12 cellular contexts compared by ENCODE assay signal in genomic region chr1:14826172-14826636, GRCh38.
DNase-seq lines count a peak whose midpoint lies in the region; ATAC-seq, FAIRE-seq and TF ChIP-seq lines count a peak whose summit lies in the region.
"Had no signal": no experiment of that assay in that cellular context is flagged by ENCODE, and none has a peak within 500 bp of the region (broad histone marks: within the 10 kb centered on the region; RNA-seq: fewer than 3 reads in every experiment).

No MANE protein-coding gene starts in this region.

- no peaks in the 10 kb centered on the region for H3K4me1 Mint-ChIP-seq in natural killer cell
- no peaks in the 10 kb centered on the region for H3K4me1 Mint-ChIP-seq in naive thymus-derived CD8-positive, alpha-beta T cell
- no peaks in the 10 kb centered on the region for H3K4me1 Mint-ChIP-seq in activated CD8-positive, alpha-beta T cell treated with anti-CD3 and anti-CD28 coated beads, Interleukin-2, amount 10 ng/mL, durations not matched to agents 7 days and 5 days (ENCODE audit: low read depth)

- H3K9ac ChIP-seq in BLaER1 treated with 17β-estradiol and CSF1 and Interleukin-3, amounts not matched to agents 10 nM and 100 nM = no peak overlapping the region

- H4K20me1 ChIP-seq in BLaER1 treated with 17β-estradiol and CSF1 and Interleukin-3, amounts not matched to agents 10 nM and 100 nM = no peaks in the 10 kb centered on the region

- H3K27ac Mint-ChIP-seq in natural killer cell = no peak overlapping the region
- no peak overlapping the region for H3K27ac Mint-ChIP-seq in naive thymus-derived CD8-positive, alpha-beta T cell
- H3K27ac Mint-ChIP-seq in activated CD8-positive, alpha-beta T cell treated with anti-CD3 and anti-CD28 coated beads, Interleukin-2, amount 10 ng/mL, durations not matched to agents 7 days and 5 days = no peak overlapping the region

- no peaks in the 10 kb centered on the region for H3K9me3 Mint-ChIP-seq in natural killer cell
- peaks cover 0 to 4% (median 0%) of the 10 kb centered on the region in 9 donors for H3K9me3 Mint-ChIP-seq in naive thymus-derived CD8-positive, alpha-beta T cell
- H3K9me3 Mint-ChIP-seq in activated CD8-positive, alpha-beta T cell treated with anti-CD3 and anti-CD28 coated beads, Interleukin-2, amount 10 ng/mL, durations not matched to agents 7 days and 5 days (ENCODE audit: insufficient read depth) = no peaks in the 10 kb centered on the region

- peaks cover 0 to 16% (median 8%) of the 10 kb centered on the region in 11 experiments; a peak in 12 of 22 replicates for H3K9me3 ChIP-seq in BLaER1 treated with 17β-estradiol and CSF1 and Interleukin-3, amounts not matched to agents 10 nM and 100 nM (replicated peaks in 1 of 11)
- H3K9me3 ChIP-seq: ascending aorta had no signal

- no peak overlapping the region for H3K4me3 Mint-ChIP-seq in natural killer cell
- no peak overlapping the region for H3K4me3 Mint-ChIP-seq in naive thymus-derived CD8-positive, alpha-beta T cell
- H3K4me3 Mint-ChIP-seq in activated CD8-positive, alpha-beta T cell treated with anti-CD3 and anti-CD28 coated beads, Interleukin-2, amount 10 ng/mL, durations not matched to agents 7 days and 5 days = no peak overlapping the region

- peak overlapping the region; percentile 1 to 43 (median 29); a peak in 12 of 22 replicates for H3K4me2 ChIP-seq in BLaER1 treated with 17β-estradiol and CSF1 and Interleukin-3, amounts not matched to agents 10 nM and 100 nM

- no peak for TF ChIP-seq CTCF in natural killer cell (IDR thresholded peaks at IDR 0.05)

- H3K36me3 Mint-ChIP-seq in natural killer cell = no peaks in the 10 kb centered on the region
- no peaks in the 10 kb centered on the region for H3K36me3 Mint-ChIP-seq in naive thymus-derived CD8-positive, alpha-beta T cell
- H3K36me3 Mint-ChIP-seq in activated CD8-positive, alpha-beta T cell treated with anti-CD3 and anti-CD28 coated beads, Interleukin-2, amount 10 ng/mL, durations not matched to agents 7 days and 5 days (ENCODE audit: low read depth) = no peaks in the 10 kb centered on the region

- H3K27me3 Mint-ChIP-seq in natural killer cell (ENCODE audit: low read depth in 2 of 2) = peaks cover 0 to 5% of the 10 kb centered on the region in 2 donors
- H3K27me3 Mint-ChIP-seq in naive thymus-derived CD8-positive, alpha-beta T cell = peaks cover 3 to 39% (median 6%) of the 10 kb centered on the region in 5 donors
- no peaks in the 10 kb centered on the region for H3K27me3 Mint-ChIP-seq in activated CD8-positive, alpha-beta T cell treated with anti-CD3 and anti-CD28 coated beads, Interleukin-2, amount 10 ng/mL, durations not matched to agents 7 days and 5 days (ENCODE audit: low read depth)

- no peak overlapping the region for H3K27ac ChIP-seq in BLaER1 treated with 17β-estradiol and CSF1 and Interleukin-3, amounts not matched to agents 10 nM and 100 nM
- H3K27ac ChIP-seq: ascending aorta had no signal

- ATAC-seq in natural killer cell = no peak
- no peak for ATAC-seq in GM18868 (IDR thresholded peaks at IDR 0.05; ENCODE audit: unreplicated experiment)
- no peak for ATAC-seq in naive thymus-derived CD8-positive, alpha-beta T cell
- ATAC-seq in activated CD8-positive, alpha-beta T cell treated with anti-CD3 and anti-CD28 coated beads, Interleukin-2, amount 10 ng/mL, durations not matched to agents 7 days and 5 days = no peak

- H3K27me3 ChIP-seq in BLaER1 treated with 17β-estradiol and CSF1 and Interleukin-3, amounts not matched to agents 10 nM and 100 nM = no peaks in the 10 kb centered on the region
- H3K27me3 ChIP-seq: ascending aorta had no signal

- H3K4me3 ChIP-seq in BLaER1 treated with 17β-estradiol and CSF1 and Interleukin-3, amounts not matched to agents 10 nM and 100 nM = no peak overlapping the region
- H3K4me3 ChIP-seq: ascending aorta had no signal

- CTCF ChIA-PET in activated CD8-positive, alpha-beta T cell treated with anti-CD3 and anti-CD28 coated beads, Interleukin-2, amount 10 ng/mL, durations not matched to agents 7 days and 5 days (lab: Charles Lee) = no interaction called here

- H3K4me1 ChIP-seq in BLaER1 treated with 17β-estradiol and CSF1 and Interleukin-3, amounts not matched to agents 10 nM and 100 nM = peaks cover 0 to 17% (median 12%) of the 10 kb centered on the region in 10 experiments; a peak in 12 of 20 replicates
- H3K4me1 ChIP-seq: ascending aorta had no signal

- POLR2A ChIA-PET in naive thymus-derived CD8-positive, alpha-beta T cell (lab: Charles Lee) = no interaction called here
- POLR2A ChIA-PET in activated CD8-positive, alpha-beta T cell treated with anti-CD3 and anti-CD28 coated beads, Interleukin-2, amount 10 ng/mL, durations not matched to agents 7 days and 5 days (lab: Charles Lee) = no interaction called here

- intact Hi-C loops in natural killer cell (cut with micrococcal nuclease) = no loop called here

- DNase-seq in NCI-H1694 (lab: John Stamatoyannopoulos, UW) (peak; percentile 72), occipital lobe (lab: John Stamatoyannopoulos, UW) (peak; percentile 15), natural killer cell (no peak)
- no peak for DNase-seq in naive thymus-derived CD8-positive, alpha-beta T cell
- DNase-seq in activated CD8-positive, alpha-beta T cell treated with anti-CD3 and anti-CD28 coated beads, Interleukin-2, amount 10 ng/mL, durations not matched to agents 7 days and 5 days = no peak
- DNase-seq: activated CD8-positive, alpha-beta memory T cell treated with anti-CD3 and anti-CD28 coated beads, Interleukin-2, amount 50 U/mL, for 4 hours; DMS 273 treated with DMSO at 0.1 percent for 48 hours; Kasumi-1 had no signal

- H3K36me3 ChIP-seq in BLaER1 treated with 17β-estradiol and CSF1 and Interleukin-3, amounts not matched to agents 10 nM and 100 nM = no peaks in the 10 kb centered on the region
- H3K36me3 ChIP-seq: ascending aorta had no signal

- FAIRE-seq in endometrium (lab: Jason Lieb, UNC) = peak; percentile 84

Comparison
In these comparisons a context has a peak if more than half of its experiments do, and no peak if none do; other contexts are left out.
1. DNase-seq: peak in NCI-H1694 (single experiment) and occipital lobe (single experiment); none in natural killer cell (single experiment), naive thymus-derived CD8-positive, alpha-beta T cell (0 of 10) and activated CD8-positive, alpha-beta T cell treated with anti-CD3 and anti-CD28 coated beads, Interleukin-2, amount 10 ng/mL, durations not matched to agents 7 days and 5 days (single experiment).